19 cellular contexts compared by ENCODE assay signal in genomic region chr1:171566467-171566866, GRCh38. TPM values are rescaled to one million over a fixed set of nuclear protein-coding genes. Genes with fewer than 3 reads are reported as not detected.
A peak's percentile ranks its signal among the peaks of the same experiment; 100 is the strongest.
DNase-seq lines count a peak whose midpoint lies in the region; ATAC-seq and TF ChIP-seq lines count a peak whose summit lies in the region.
"Had no signal": no experiment of that assay in that cellular context is flagged by ENCODE, and none has a peak within 500 bp of the region (broad histone marks: within the 10 kb centered on the region; RNA-seq: fewer than 3 reads in every experiment).

No MANE protein-coding gene starts in this region.

- no peak overlapping the region for H3K4me3 Mint-ChIP-seq in activated T-cell treated with anti-CD3 and anti-CD28 coated beads, Interleukin-2, amount 50 U/mL, for 4 hours
- H3K4me3 Mint-ChIP-seq: activated T-helper 17 cell treated with anti-CD3 and anti-CD28 coated beads, Interleukin-2, amount 50 U/mL, for 72 hours; CD8-positive, alpha-beta memory T cell; IgD-negative memory B cell; T-helper 1 cell treated with Interleukin-12 subunit alpha and Interleukin-12 subunit beta and Interleukin-4 antibody, amounts not matched to agents 30 μg/mL and 1 μg/mL, for 36 hours had no signal

- no peaks in the 10 kb centered on the region for H3K27me3 Mint-ChIP-seq in activated T-cell treated with anti-CD3 and anti-CD28 coated beads, Interleukin-2, amount 50 U/mL, for 4 hours (ENCODE audit: low read depth)
- H3K27me3 Mint-ChIP-seq: activated T-helper 17 cell treated with anti-CD3 and anti-CD28 coated beads, Interleukin-2, amount 50 U/mL, for 72 hours; CD8-positive, alpha-beta memory T cell; IgD-negative memory B cell had no signal

- H3K9me3 ChIP-seq in WERI-Rb-1 (ENCODE audit: severe bottlenecking): no peaks in the 10 kb centered on the region
- H3K9me3 ChIP-seq: left ventricle myocardium inferior, neutrophil, spleen, testis had no signal

- H3K36me3 Mint-ChIP-seq in activated T-cell treated with anti-CD3 and anti-CD28 coated beads, Interleukin-2, amount 50 U/mL, for 4 hours (ENCODE audit: insufficient read depth): peaks cover 29% of the 10 kb centered on the region

- H3K4me1 Mint-ChIP-seq in activated T-cell treated with anti-CD3 and anti-CD28 coated beads, Interleukin-2, amount 50 U/mL, for 4 hours (ENCODE audit: low read depth): peaks cover 4% of the 10 kb centered on the region
- H3K4me1 Mint-ChIP-seq: activated T-helper 17 cell treated with anti-CD3 and anti-CD28 coated beads, Interleukin-2, amount 50 U/mL, for 72 hours; IgD-negative memory B cell had no signal

- H3K27me3 ChIP-seq in WERI-Rb-1 (ENCODE audit: insufficient read depth, low read depth, severe bottlenecking): no peaks in the 10 kb centered on the region
- H3K27me3 ChIP-seq: neutrophil, spleen, testis had no signal

- DNase-seq in HFF-Myc (ENCODE audit: extremely low read depth, low read depth): no peak
- DNase-seq in WERI-Rb-1: no peak
- peak; percentile 17 for DNase-seq in iPS-NIHi11 (ENCODE audit: low spot score)
- DNase-seq in substantia nigra (lab: John Stamatoyannopoulos, UW): no peak
- no peak for DNase-seq in activated T-cell treated with anti-CD3 and anti-CD28 coated beads, Interleukin-2, amount 50 U/mL, for 4 hours
- DNase-seq in MV-4-11 (lab: John Stamatoyannopoulos, UW): no peak
- DNase-seq: aorta; CD8-positive, alpha-beta memory T cell; effector memory CD4-positive, alpha-beta T cell; left ventricle myocardium inferior; NCI-H2081 treated with DMSO at 0.1 percent for 48 hours; spleen; testis had no signal

- no peak overlapping the region for H3K4me3 ChIP-seq in HFF-Myc (replicated peaks; ENCODE audit: low read depth, low read length)
- no peak overlapping the region for H3K4me3 ChIP-seq in WERI-Rb-1 (ENCODE audit: low read depth, low read length)
- H3K4me3 ChIP-seq: left ventricle myocardium inferior, spleen, testis had no signal

- no peaks in the 10 kb centered on the region for H3K9me3 Mint-ChIP-seq in activated T-cell treated with anti-CD3 and anti-CD28 coated beads, Interleukin-2, amount 50 U/mL, for 4 hours
- H3K9me3 Mint-ChIP-seq: activated T-helper 17 cell treated with anti-CD3 and anti-CD28 coated beads, Interleukin-2, amount 50 U/mL, for 72 hours; CD8-positive, alpha-beta memory T cell; IgD-negative memory B cell; T-helper 1 cell treated with Interleukin-12 subunit alpha and Interleukin-12 subunit beta and Interleukin-4 antibody, amounts not matched to agents 30 μg/mL and 1 μg/mL, for 36 hours had no signal

- peak; percentile 77 for TF ChIP-seq CTCF in C4-2B (conservative IDR thresholded peaks at IDR 0.05)
- peak; percentile 4 for TF ChIP-seq CTCF in HFF-Myc (IDR thresholded peaks at IDR 0.05; ENCODE audit: low read depth, low read length, missing control alignments)
- 0 out of 2 replicates have a peak, but pooled peaks have one; percentile 15 for TF ChIP-seq CTCF in WERI-Rb-1 (IDR thresholded peaks at IDR 0.05; ENCODE audit: low read depth, low read length)

- H3K27ac ChIP-seq in C4-2B (no peak overlapping the region), WERI-Rb-1 (no peak overlapping the region), substantia nigra (ENCODE audit: low read depth, low read length, poor library complexity, severe bottlenecking) (no peak overlapping the region)
- H3K27ac ChIP-seq: left ventricle myocardium inferior, neutrophil, spleen, testis had no signal

- no peak for ATAC-seq in activated T-cell treated with anti-CD3 and anti-CD28 coated beads, Interleukin-2, amount 50 U/mL, for 4 hours
- ATAC-seq in HG02678 (IDR thresholded peaks at IDR 0.05; ENCODE audit: unreplicated experiment): no peak
- ATAC-seq: activated T-helper 17 cell treated with anti-CD3 and anti-CD28 coated beads, Interleukin-2, amount 50 U/mL, for 72 hours had no signal

- peaks cover 95% of the 10 kb centered on the region for H3K36me3 ChIP-seq in WERI-Rb-1

RNA-seq across cellular contexts. Expression of gene MYOCOS, which starts 55.6 kb away (rescaled TPM):
- under 1 TPM in 1 of 3 donors, not detected in 2; 0.13 TPM for total RNA-seq in activated T-cell treated with anti-CD3 and anti-CD28 coated beads, Interleukin-2, amount 50 U/mL, for 4 hours
- total RNA-seq: aorta; CD8-positive, alpha-beta memory T cell; left ventricle myocardium inferior; spleen had no signal

Comparison
In these comparisons a context has a peak if more than half of its experiments do, and no peak if none do; other contexts are left out.
1. CTCF ChIP-seq: peak in every context shown above with its lines; median percentile 77 in C4-2B; 15 in WERI-Rb-1; 4 in HFF-Myc.